Comparison of ENCODE assay signal across 36 cellular contexts in genomic region chr2:131753640-131754561, GRCh38.
"Had no signal": no experiment of that assay in that cellular context is flagged by ENCODE, and none has a peak within 500 bp of the region (broad histone marks: within the 10 kb centered on the region; RNA-seq: fewer than 3 reads in every experiment).

No MANE protein-coding gene starts in this region.

- H3K4me3 Mint-ChIP-seq: activated B cell treated with CpG ODN at 0.5 μM for 24 hours; activated CD4-positive, alpha-beta memory T cell treated with anti-CD3 and anti-CD28 coated beads for 36 hours; activated CD4-positive, alpha-beta T cell treated with anti-CD3 and anti-CD28 coated beads, Interleukin-2, amount 10 ng/mL, durations not matched to agents 24 days and 14 days; activated CD8-positive, alpha-beta T cell treated with anti-CD3 and anti-CD28 coated beads for 36 hours; activated naive CD4-positive, alpha-beta T cell treated with anti-CD3 and anti-CD28 coated beads for 36 hours; activated naive CD8-positive, alpha-beta T cell treated with anti-CD3 and anti-CD28 coated beads, Interleukin-2, amount 10 ng/mL, durations not matched to agents 7 days and 5 days; activated T-cell treated with anti-CD3 and anti-CD28 coated beads, Interleukin-2, amount 50 U/mL, for 4 hours; activated T-cell treated with anti-CD3 and anti-CD28 coated beads, Interleukin-2, amount 50 U/mL, for 72 hours; activated T-helper 1 cell treated with anti-CD3 and anti-CD28 coated beads, Interleukin-12 subunit alpha, Interleukin-12 subunit beta, Interleukin-2, Interleukin-4 antibody, amounts not matched to agents 30 ng/mL and 10 ng/mL and 1 ng/mL, durations not matched to agents 14 hours and 24 hours and 36 hours; activated T-helper 17 cell treated with anti-CD3 and anti-CD28 coated beads, Interleukin-2, amount 50 U/mL, for 72 hours; T-cell; T-helper 2 cell treated with Interferon-gamma antibody and Interleukin-4, amounts not matched to agents 5 μg/mL and 100 μg/mL, for 36 hours had no signal

- FAIRE-seq: astrocyte, TTC549 had no signal

- H3K27me3 Mint-ChIP-seq: activated B cell treated with CpG ODN at 0.5 μM for 24 hours; activated CD4-positive, alpha-beta memory T cell treated with anti-CD3 and anti-CD28 coated beads for 36 hours; activated T-helper 17 cell treated with anti-CD3 and anti-CD28 coated beads, Interleukin-2, amount 50 U/mL, for 72 hours; T-cell had no signal

- ATAC-seq: activated CD8-positive, alpha-beta T cell treated with anti-CD3 and anti-CD28 coated beads for 36 hours; activated naive CD4-positive, alpha-beta T cell treated with anti-CD3 and anti-CD28 coated beads, Interleukin-2, amount 50 U/mL, for 72 hours; activated T-cell treated with anti-CD3 and anti-CD28 coated beads, Interleukin-2, amount 50 U/mL, for 4 hours; activated T-cell treated with anti-CD3 and anti-CD28 coated beads, Interleukin-2, amount 50 U/mL, for 72 hours; activated T-helper 17 cell treated with anti-CD3 and anti-CD28 coated beads, Interleukin-2, amount 50 U/mL, for 72 hours; body of pancreas; T-cell had no signal

- H3K36me3 Mint-ChIP-seq: activated CD4-positive, alpha-beta memory T cell treated with anti-CD3 and anti-CD28 coated beads for 36 hours; activated naive CD8-positive, alpha-beta T cell treated with anti-CD3 and anti-CD28 coated beads, Interleukin-2, amount 10 ng/mL, durations not matched to agents 7 days and 5 days; T-cell had no signal

- H3K27ac Mint-ChIP-seq: activated B cell treated with CpG ODN at 0.5 μM for 24 hours; activated CD4-positive, alpha-beta memory T cell treated with anti-CD3 and anti-CD28 coated beads for 36 hours; activated CD4-positive, alpha-beta T cell treated with anti-CD3 and anti-CD28 coated beads, Interleukin-2, amount 10 ng/mL, durations not matched to agents 24 days and 14 days; activated CD8-positive, alpha-beta T cell treated with anti-CD3 and anti-CD28 coated beads for 36 hours; activated naive CD4-positive, alpha-beta T cell treated with anti-CD3 and anti-CD28 coated beads for 36 hours; activated naive CD4-positive, alpha-beta T cell treated with anti-CD3 and anti-CD28 coated beads, Interleukin-2, amount 50 U/mL, for 72 hours; activated naive CD8-positive, alpha-beta T cell treated with anti-CD3 and anti-CD28 coated beads, Interleukin-2, amount 10 ng/mL, durations not matched to agents 7 days and 5 days; activated T-cell treated with anti-CD3 and anti-CD28 coated beads, Interleukin-2, amount 50 U/mL, for 72 hours; activated T-helper 1 cell treated with anti-CD3 and anti-CD28 coated beads, Interleukin-12 subunit alpha, Interleukin-12 subunit beta, Interleukin-2, Interleukin-4 antibody, amounts not matched to agents 30 ng/mL and 10 ng/mL and 1 ng/mL, durations not matched to agents 14 hours and 24 hours and 36 hours; activated T-helper 17 cell treated with anti-CD3 and anti-CD28 coated beads, Interleukin-2, amount 50 U/mL, for 72 hours; T-cell; T-helper 2 cell treated with Interferon-gamma antibody and Interleukin-4, amounts not matched to agents 5 μg/mL and 100 μg/mL, for 36 hours had no signal

- H3K36me3 ChIP-seq: adrenal gland, brain microvascular endothelial cell, breast epithelium had no signal

- H3K27me3 ChIP-seq: adrenal gland, body of pancreas, brain microvascular endothelial cell, breast epithelium had no signal

- H3K27ac ChIP-seq: adrenal gland, body of pancreas, brain microvascular endothelial cell, breast epithelium, VCaP had no signal

- H3K9me3 Mint-ChIP-seq: activated B cell treated with CpG ODN at 0.5 μM for 24 hours; activated CD4-positive, alpha-beta memory T cell treated with anti-CD3 and anti-CD28 coated beads for 36 hours; activated CD4-positive, alpha-beta T cell treated with anti-CD3 and anti-CD28 coated beads, Interleukin-2, amount 10 ng/mL, durations not matched to agents 24 days and 14 days; activated naive CD4-positive, alpha-beta T cell treated with anti-CD3 and anti-CD28 coated beads, Interleukin-2, amount 50 U/mL, for 72 hours; activated naive CD8-positive, alpha-beta T cell treated with anti-CD3 and anti-CD28 coated beads, Interleukin-2, amount 10 ng/mL, durations not matched to agents 7 days and 5 days; activated T-cell treated with anti-CD3 and anti-CD28 coated beads, Interleukin-2, amount 50 U/mL, for 4 hours; activated T-cell treated with anti-CD3 and anti-CD28 coated beads, Interleukin-2, amount 50 U/mL, for 72 hours; activated T-helper 1 cell treated with anti-CD3 and anti-CD28 coated beads, Interleukin-12 subunit alpha, Interleukin-12 subunit beta, Interleukin-2, Interleukin-4 antibody, amounts not matched to agents 30 ng/mL and 10 ng/mL and 1 ng/mL, durations not matched to agents 14 hours and 24 hours and 36 hours; activated T-helper 17 cell treated with anti-CD3 and anti-CD28 coated beads, Interleukin-2, amount 50 U/mL, for 72 hours; T-cell had no signal

- H3K9me3 ChIP-seq: adrenal gland, body of pancreas had no signal

- H3K4me1 Mint-ChIP-seq: activated B cell treated with CpG ODN at 0.5 μM for 24 hours; activated CD4-positive, alpha-beta T cell treated with anti-CD3 and anti-CD28 coated beads, Interleukin-2, amount 10 ng/mL, durations not matched to agents 24 days and 14 days; activated naive CD8-positive, alpha-beta T cell treated with anti-CD3 and anti-CD28 coated beads, Interleukin-2, amount 10 ng/mL, durations not matched to agents 7 days and 5 days; activated T-helper 17 cell treated with anti-CD3 and anti-CD28 coated beads, Interleukin-2, amount 50 U/mL, for 72 hours; T-cell had no signal

- H3K4me1 ChIP-seq: adrenal gland, body of pancreas, breast epithelium had no signal

- DNase-seq: activated B cell treated with CpG ODN at 0.5 μM for 24 hours; activated CD4-positive, alpha-beta memory T cell treated with anti-CD3 and anti-CD28 coated beads for 36 hours; activated CD4-positive, alpha-beta T cell treated with anti-CD3 and anti-CD28 coated beads for 4 hours; activated CD4-positive, alpha-beta T cell treated with anti-CD3 and anti-CD28 coated beads, Interleukin-2, amount 10 ng/mL, durations not matched to agents 24 days and 14 days; activated CD4-positive, alpha-beta T cell treated with anti-CD3 and anti-CD28 coated beads, Interleukin-2, amount 50 U/mL, for 1 hour; activated CD4-positive, alpha-beta T cell treated with anti-CD3 and anti-CD28 coated beads, Interleukin-2, amount 50 U/mL, for 4 hours; activated CD4-positive, CD25-positive, alpha-beta regulatory T cell treated with anti-CD3 and anti-CD28 coated beads, Interleukin-2, amount 50 U/mL, for 72 hours; activated CD8-positive, alpha-beta memory T cell treated with anti-CD3 and anti-CD28 coated beads, Interleukin-2, amount 50 U/mL, for 4 hours; activated CD8-positive, alpha-beta T cell treated with anti-CD3 and anti-CD28 coated beads for 36 hours; activated effector memory CD4-positive, alpha-beta T cell treated with anti-CD3 and anti-CD28 coated beads, Interleukin-2, amount 50 U/mL, for 16 hours; activated gamma-delta T cell treated with Interleukin-2 at 50 U/mL for 16 hours; activated naive CD4-positive, alpha-beta T cell; activated naive CD4-positive, alpha-beta T cell treated with anti-CD3 and anti-CD28 coated beads for 36 hours; activated naive CD4-positive, alpha-beta T cell treated with anti-CD3 and anti-CD28 coated beads, Interleukin-2, amount 50 U/mL, for 16 hours; activated naive CD8-positive, alpha-beta T cell treated with anti-CD3 and anti-CD28 coated beads, Interleukin-2, amount 10 ng/mL, durations not matched to agents 7 days and 5 days; activated T-cell treated with anti-CD3 and anti-CD28 coated beads for 4 hours; activated T-cell treated with anti-CD3 and anti-CD28 coated beads, Interleukin-2, amount 50 U/mL, for 1 hour; activated T-cell treated with anti-CD3 and anti-CD28 coated beads, Interleukin-2, amount 50 U/mL, for 4 hours; activated T-cell treated with anti-CD3 and anti-CD28 coated beads, Interleukin-2, amount 50 U/mL, for 72 hours; adrenal gland; amniotic stem cell; aorta; body of pancreas; brain microvascular endothelial cell; central memory CD4-positive, alpha-beta T cell; T-cell; T-helper 2 cell; T-helper 9 cell had no signal

- H3K4me3 ChIP-seq: adrenal gland, body of pancreas, breast epithelium had no signal
